ENCODE assay signal across 16 cellular contexts in genomic region chr17:81016575-81016974, GRCh38. TPM values are rescaled to one million over a fixed set of nuclear protein-coding genes. Genes with fewer than 3 reads are reported as not detected.
DNase-seq lines count a peak whose midpoint lies in the region; ATAC-seq and TF ChIP-seq lines count a peak whose summit lies in the region.
"Had no signal": no experiment of that assay in that cellular context is flagged by ENCODE, and none has a peak within 500 bp of the region (broad histone marks: within the 10 kb centered on the region; RNA-seq: fewer than 3 reads in every experiment).

No MANE protein-coding gene starts in this region.

- no peak for ATAC-seq in CD8-positive, alpha-beta T cell
- no peak for ATAC-seq in T-helper 17 cell
- no peak for ATAC-seq in naive thymus-derived CD8-positive, alpha-beta T cell
- ATAC-seq: HepG2 had no signal

- POLR2A ChIA-PET in CD8-positive, alpha-beta T cell (lab: Charles Lee): interaction anchor here (0.9 to 1.8 kb wide), 2 partner anchors 79 to 869 kb away, joined by 5 read pairs; partner anchors contain the start of gene EIF4A3
- POLR2A ChIA-PET in naive thymus-derived CD8-positive, alpha-beta T cell (lab: Charles Lee): interaction anchor here (0.9 to 2.3 kb wide), 5 partner anchors 12 to 562 kb away, joined by 3 to 29 read pairs (median 6); partner anchors contain the start of gene CHMP6

- no peak overlapping the region for H3K27ac ChIP-seq in CD8-positive, alpha-beta T cell (ENCODE audit: low read depth, low read length)
- H3K27ac ChIP-seq in Karpas-422 (ENCODE audit: low read length) (no peak overlapping the region), transverse colon (no peak overlapping the region)
- H3K27ac ChIP-seq: BLaER1 treated with 17β-estradiol and CSF1 and Interleukin-3, amounts not matched to agents 10 nM and 100 nM had no signal

- no peaks in the 10 kb centered on the region for H3K27me3 Mint-ChIP-seq in activated naive CD4-positive, alpha-beta T cell treated with anti-CD3 and anti-CD28 coated beads, Interleukin-2, amount 50 U/mL, for 24 hours
- H3K27me3 Mint-ChIP-seq in CD8-positive, alpha-beta T cell (ENCODE audit: low read depth): peaks cover 2% of the 10 kb centered on the region
- H3K27me3 Mint-ChIP-seq in T-helper 17 cell: no peaks in the 10 kb centered on the region
- H3K27me3 Mint-ChIP-seq in naive thymus-derived CD8-positive, alpha-beta T cell: no peaks in the 10 kb centered on the region

- no peak overlapping the region for H3K4me2 ChIP-seq in Karpas-422 (ENCODE audit: low read depth, low read length, poor library complexity, severe bottlenecking)

- in situ Hi-C loops in transverse colon (cut with MboI; ENCODE audit: low pct_ligation_motif_present in 1 of 4, low pct_unique_long_range_greater_than_20kb in 1 of 4, low sequenced_read_pairs in 3 of 4): no loop called here

- WGBS in transverse colon (ENCODE audit: low coverage in 1 of 2), 2 donors: 88 to 91% methylated on average over 2 of the region's 2 CpGs

- no peak for TF ChIP-seq POLR2A in transverse colon (IDR thresholded peaks at IDR 0.05)

- intact Hi-C loops in CD8-positive, alpha-beta T cell (cut with DNase I, micrococcal nuclease): no loop called here
- intact Hi-C loops in transverse colon (cut with DNase I; ENCODE audit: low total_unique reads): no loop called here

- no peak overlapping the region for H3K9ac ChIP-seq in Karpas-422 (ENCODE audit: low read length)
- H3K9ac ChIP-seq: BLaER1 treated with 17β-estradiol and CSF1 and Interleukin-3, amounts not matched to agents 10 nM and 100 nM had no signal

- H3K9me2 ChIP-seq in Karpas-422 (replicated peaks; ENCODE audit: insufficient read depth, low read length): no peaks in the 10 kb centered on the region

- no peaks in the 10 kb centered on the region for H4K20me1 ChIP-seq in Karpas-422 (ENCODE audit: insufficient read depth, low read depth, low read length)
- H4K20me1 ChIP-seq: BLaER1 treated with 17β-estradiol and CSF1 and Interleukin-3, amounts not matched to agents 10 nM and 100 nM had no signal

- H3K9me3 ChIP-seq in CD8-positive, alpha-beta T cell (ENCODE audit: low read length): no peaks in the 10 kb centered on the region
- no peaks in the 10 kb centered on the region for H3K9me3 ChIP-seq in T-helper 17 cell (ENCODE audit: control insufficient read depth, low read length, poor library complexity, severe bottlenecking)
- peaks cover 3% of the 10 kb centered on the region; the same call in 1 of the 2 replicates for H3K9me3 ChIP-seq in Karpas-422 (ENCODE audit: low read length)
- H3K9me3 ChIP-seq in transverse colon: peaks cover 0 to 5% of the 10 kb centered on the region in 2 donors
- H3K9me3 ChIP-seq: Peyer's patch had no signal

- TF ChIP-seq EP300 in transverse colon (IDR thresholded peaks at IDR 0.05; ENCODE audit: low read depth): no peak

- H3K27me3 ChIP-seq in CD8-positive, alpha-beta T cell (ENCODE audit: insufficient read depth, low read length): no peaks in the 10 kb centered on the region
- H3K27me3 ChIP-seq in Karpas-422 (ENCODE audit: low read length) (no peaks in the 10 kb centered on the region), transverse colon (no peaks in the 10 kb centered on the region)
- H3K27me3 ChIP-seq: BLaER1 treated with 17β-estradiol and CSF1 and Interleukin-3, amounts not matched to agents 10 nM and 100 nM; Peyer's patch had no signal

- no peaks in the 10 kb centered on the region for H3K9me3 Mint-ChIP-seq in activated naive CD4-positive, alpha-beta T cell treated with anti-CD3 and anti-CD28 coated beads, Interleukin-2, amount 50 U/mL, for 24 hours
- H3K9me3 Mint-ChIP-seq in CD8-positive, alpha-beta T cell: peaks cover 5% of the 10 kb centered on the region
- H3K9me3 Mint-ChIP-seq in naive thymus-derived CD8-positive, alpha-beta T cell: peaks cover 0 to 5% (median 0%) of the 10 kb centered on the region in 9 donors

- CTCF ChIA-PET in CD8-positive, alpha-beta T cell (lab: Charles Lee): interaction anchor here (1.6 kb wide), 1 partner anchor 85 kb away, joined by 5 read pairs; no protein-coding TSS in a partner anchor

- H3K27ac Mint-ChIP-seq in activated naive CD4-positive, alpha-beta T cell treated with anti-CD3 and anti-CD28 coated beads, Interleukin-2, amount 50 U/mL, for 24 hours: peak overlapping the region; percentile 84
- H3K27ac Mint-ChIP-seq in CD8-positive, alpha-beta T cell: peak overlapping the region; percentile 94
- peak overlapping the region; percentile 95 for H3K27ac Mint-ChIP-seq in T-helper 17 cell
- peak overlapping the region; percentile 44 to 99 (median 94) for H3K27ac Mint-ChIP-seq in naive thymus-derived CD8-positive, alpha-beta T cell

- H3K4me1 Mint-ChIP-seq in activated naive CD4-positive, alpha-beta T cell treated with anti-CD3 and anti-CD28 coated beads, Interleukin-2, amount 50 U/mL, for 24 hours: peaks cover 39% of the 10 kb centered on the region
- H3K4me1 Mint-ChIP-seq in CD8-positive, alpha-beta T cell (ENCODE audit: low read depth): peaks cover 29% of the 10 kb centered on the region
- peaks cover 18% of the 10 kb centered on the region for H3K4me1 Mint-ChIP-seq in T-helper 17 cell
- H3K4me1 Mint-ChIP-seq in naive thymus-derived CD8-positive, alpha-beta T cell: peaks cover 20 to 41% (median 31%) of the 10 kb centered on the region in 4 donors

- H2AFZ ChIP-seq in Karpas-422 (ENCODE audit: low read length): no peak overlapping the region

- H3K36me3 ChIP-seq in CD8-positive, alpha-beta T cell (ENCODE audit: insufficient read depth, low read length): no peaks in the 10 kb centered on the region
- H3K36me3 ChIP-seq in Karpas-422 (ENCODE audit: insufficient read depth, low read length) (no peaks in the 10 kb centered on the region), transverse colon (no peaks in the 10 kb centered on the region)
- H3K36me3 ChIP-seq: BLaER1 treated with 17β-estradiol and CSF1 and Interleukin-3, amounts not matched to agents 10 nM and 100 nM; Peyer's patch had no signal

- no peak for DNase-seq in activated naive CD4-positive, alpha-beta T cell (lab: John Stamatoyannopoulos, UW)
- DNase-seq in CD8-positive, alpha-beta T cell: no peak
- DNase-seq in T-helper 17 cell (no peak), Karpas-422 (no peak), transverse colon (no peak)
- DNase-seq in naive thymus-derived CD8-positive, alpha-beta T cell: no peak
- DNase-seq: DMS53, Kasumi-1, NCI-H1105 treated with DMSO at 0.1 percent for 48 hours, NCI-H187 treated with DMSO at 0.1 percent for 48 hours, NCI-H774, Peyer's patch, SHP77 had no signal

- H3K4me3 Mint-ChIP-seq in activated naive CD4-positive, alpha-beta T cell treated with anti-CD3 and anti-CD28 coated beads, Interleukin-2, amount 50 U/mL, for 24 hours: peak overlapping the region; percentile 13
- peak overlapping the region; percentile 18 for H3K4me3 Mint-ChIP-seq in CD8-positive, alpha-beta T cell
- H3K4me3 Mint-ChIP-seq in T-helper 17 cell: no peak overlapping the region
- H3K4me3 Mint-ChIP-seq in naive thymus-derived CD8-positive, alpha-beta T cell: peak overlapping the region in 7 of 10 donors; percentile 11 to 57 (median 36)

- H3K79me2 ChIP-seq in Karpas-422 (ENCODE audit: low read length): no peaks in the 10 kb centered on the region

- H3K4me1 ChIP-seq in CD8-positive, alpha-beta T cell (ENCODE audit: insufficient read depth, low read length): peaks cover 24% of the 10 kb centered on the region
- no peaks in the 10 kb centered on the region for H3K4me1 ChIP-seq in Karpas-422 (ENCODE audit: low read length)
- H3K4me1 ChIP-seq in transverse colon: peaks cover 12 to 42% (median 28%) of the 10 kb centered on the region in 4 donors

- no peak overlapping the region for H3K4me3 ChIP-seq in CD8-positive, alpha-beta T cell (ENCODE audit: low read depth, low read length)
- H3K4me3 ChIP-seq in Karpas-422 (ENCODE audit: low read length) (no peak overlapping the region), transverse colon (no peak overlapping the region)
- H3K4me3 ChIP-seq: BLaER1 treated with 17β-estradiol and CSF1 and Interleukin-3, amounts not matched to agents 10 nM and 100 nM; Peyer's patch had no signal

- TF ChIP-seq CTCF in CD8-positive, alpha-beta T cell (IDR thresholded peaks at IDR 0.05): no peak
- TF ChIP-seq CTCF in transverse colon (IDR thresholded peaks at IDR 0.05): no peak

- H3K36me3 Mint-ChIP-seq in activated naive CD4-positive, alpha-beta T cell treated with anti-CD3 and anti-CD28 coated beads, Interleukin-2, amount 50 U/mL, for 24 hours: peaks cover 5% of the 10 kb centered on the region
- H3K36me3 Mint-ChIP-seq in CD8-positive, alpha-beta T cell: peaks cover 3% of the 10 kb centered on the region
- no peaks in the 10 kb centered on the region for H3K36me3 Mint-ChIP-seq in T-helper 17 cell (ENCODE audit: low read depth)
- H3K36me3 Mint-ChIP-seq in naive thymus-derived CD8-positive, alpha-beta T cell: peaks cover 0 to 9% (median 2%) of the 10 kb centered on the region in 3 donors

RNA-seq across cellular contexts. Expression of gene BAIAP2, which starts 18.4 kb away (rescaled TPM):
- total RNA-seq in CD8-positive, alpha-beta T cell: 1 to 10 TPM; 8.5 to 9.1 TPM
- total RNA-seq in T-helper 17 cell: 10 to 100 TPM; 11.0 to 13.9 TPM
- total RNA-seq in naive thymus-derived CD8-positive, alpha-beta T cell: 10 to 100 TPM in 1 of 2 experiments, 1 to 10 TPM in 1; 7.4 to 11.7 TPM
- 1 to 10 TPM; 2.2 to 6.9 (median 2.6) TPM for polyA plus RNA-seq in naive thymus-derived CD8-positive, alpha-beta T cell
- not detected in 2 replicates for total RNA-seq in Karpas-422 (2014; rRNA removed; shearing (Covaris generic); ENCODE audit: low replicate concordance)
- total RNA-seq in transverse colon: 10 to 100 TPM; 11.7 to 62.1 (median 39.6) TPM

RNA-seq across cellular contexts. Expression of gene CHMP6, which starts 24.9 kb away (rescaled TPM):
- 10 to 100 TPM; 10.6 to 11.5 TPM for total RNA-seq in CD8-positive, alpha-beta T cell
- total RNA-seq in T-helper 17 cell (10 to 100 TPM; 21.0 to 25.6 TPM), transverse colon (100 to 1,000 TPM in 1 of 4 donors, 10 to 100 TPM in 3; 38.6 to 107 (median 41.7) TPM)
- total RNA-seq in naive thymus-derived CD8-positive, alpha-beta T cell: 10 to 100 TPM; 40.1 to 47.6 TPM
- 10 to 100 TPM; 41.3 to 43.2 (median 41.6) TPM for polyA plus RNA-seq in naive thymus-derived CD8-positive, alpha-beta T cell
- 16.1 and 23.1 TPM in 2 replicates for total RNA-seq in Karpas-422 (2014; rRNA removed; shearing (Covaris generic); ENCODE audit: low replicate concordance)
